In the genomic region with DNA sequence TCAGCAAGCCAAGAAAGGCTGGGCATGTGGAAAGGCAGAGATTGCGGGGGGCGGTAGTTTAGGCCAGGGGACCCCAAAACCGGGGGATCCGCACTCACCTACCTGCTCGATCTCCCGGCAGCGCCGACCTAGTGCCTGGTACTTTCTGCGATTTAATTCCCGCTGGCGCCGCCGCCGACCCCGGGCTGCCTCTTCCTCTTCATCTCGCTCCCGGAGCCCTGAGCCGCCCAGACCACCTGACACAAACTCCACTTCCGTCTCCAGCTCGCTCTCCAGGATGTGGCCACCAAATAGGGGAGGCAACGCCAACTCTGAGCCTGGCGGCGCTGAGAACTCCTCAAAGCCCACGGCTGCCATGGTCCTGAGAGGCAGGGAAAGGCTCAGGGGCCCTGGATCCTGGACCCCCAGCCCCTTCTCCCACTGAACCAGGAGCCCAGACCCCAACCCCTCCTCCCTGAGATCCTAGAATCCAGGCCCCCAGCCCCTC, we compare ENCODE assay signal across 8 cellular contexts. TPM values are rescaled to one million over a fixed set of nuclear protein-coding genes. Genes with fewer than 3 reads are reported as not detected.
A peak's percentile ranks its signal among the peaks of the same experiment; 100 is the strongest.
DNase-seq lines count a peak whose midpoint lies in the region; ATAC-seq and TF ChIP-seq lines count a peak whose summit lies in the region.

No MANE protein-coding gene starts in this region.

- no peak for TF ChIP-seq POLR2A in transverse colon (IDR thresholded peaks at IDR 0.05)

- in situ Hi-C loops in transverse colon (cut with MboI; ENCODE audit: low pct_ligation_motif_present in 1 of 4, low pct_unique_long_range_greater_than_20kb in 1 of 4, low sequenced_read_pairs in 3 of 4), result no loop called here

- H3K36me3 ChIP-seq in muscle layer of duodenum (ENCODE audit: control insufficient read depth in 1 of 2, insufficient read depth in 2 of 2, low read length in 2 of 2) (peaks cover 19 to 29% of the 10 kb centered on the region in 2 donors), transverse colon (peaks cover 0 to 12% (median 6%) of the 10 kb centered on the region in 4 donors)

- TF ChIP-seq CTCF in epithelial cell of proximal tubule (conservative IDR thresholded peaks at IDR 0.05; ENCODE audit: low read depth, low read length), result no peak
- TF ChIP-seq CTCF in transverse colon (IDR thresholded peaks at IDR 0.05), result no peak

- WGBS in transverse colon (ENCODE audit: low coverage in 1 of 2), 2 donors, result 27 to 31% methylated on average over 17 to 24 of the region's 24 CpGs

- intact Hi-C loops in transverse colon (cut with DNase I; ENCODE audit: low total_unique reads), result no loop called here

- H3K9me3 ChIP-seq in muscle layer of duodenum (ENCODE audit: control insufficient read depth in 1 of 2, low read length in 2 of 2), result no peaks in the 10 kb centered on the region
- H3K9me3 ChIP-seq in transverse colon, result no peaks in the 10 kb centered on the region

- H3K27me3 ChIP-seq in muscle layer of duodenum (ENCODE audit: low read depth, low read length) (no peaks in the 10 kb centered on the region), transverse colon (no peaks in the 10 kb centered on the region)

- H3K27ac ChIP-seq in muscle layer of duodenum (ENCODE audit: low read length) (peak overlapping the region; percentile 99), transverse colon (peak overlapping the region; percentile 85 to 95 (median 94))

- ATAC-seq in HG03571 (IDR thresholded peaks at IDR 0.05; ENCODE audit: unreplicated experiment) (no peak), GM19452 (IDR thresholded peaks at IDR 0.05; ENCODE audit: unreplicated experiment) (no peak)

- peaks cover 0 to 24% of the 10 kb centered on the region in 2 donors for H3K4me1 ChIP-seq in muscle layer of duodenum (ENCODE audit: control insufficient read depth in 1 of 2, insufficient read depth in 2 of 2, low read length in 2 of 2)
- peaks cover 16 to 28% (median 21%) of the 10 kb centered on the region in 4 donors for H3K4me1 ChIP-seq in transverse colon

- H3K4me3 ChIP-seq in GM08714 (ENCODE audit: low read length) (peak overlapping the region; percentile 86), epithelial cell of proximal tubule (ENCODE audit: low read depth, low read length) (peak overlapping the region; percentile 62), muscle layer of duodenum (ENCODE audit: low read depth in 1 of 2, low read length in 2 of 2) (peak overlapping the region; percentile 84 to 94), transverse colon (peak overlapping the region; percentile 64 to 99 (median 72))

- no peak for TF ChIP-seq EP300 in transverse colon (IDR thresholded peaks at IDR 0.05; ENCODE audit: low read depth)

- DNase-seq in MV-4-11 (lab: John Stamatoyannopoulos, UW), result peak; percentile 79
- peak; percentile 39 for DNase-seq in activated CD8-positive, alpha-beta memory T cell treated with anti-CD3 and anti-CD28 coated beads, Interleukin-2, amount 50 U/mL, for 4 hours
- no peak for DNase-seq in epithelial cell of proximal tubule (ENCODE audit: low read depth)
- peak; percentile 46 for DNase-seq in transverse colon

RNA-seq across cellular contexts. Expression of gene TFPT, which starts 1.1 kb away (rescaled TPM):
- 22.1 and 39.6 TPM in 2 replicates for total RNA-seq in epithelial cell of proximal tubule
- total RNA-seq in transverse colon, result 10 to 100 TPM in 3 of 4 donors, 1 to 10 TPM in 1; 9.8 to 25.8 (median 14.0) TPM

RNA-seq across cellular contexts. Expression of gene PRPF31, which starts 1.2 kb away (rescaled TPM):
- total RNA-seq in epithelial cell of proximal tubule (64.3 and 111 TPM in 2 replicates), transverse colon (10 to 100 TPM; 24.7 to 50.5 (median 34.9) TPM)

RNA-seq across cellular contexts. Expression of gene NDUFA3, which starts 11.7 kb away (rescaled TPM):
- total RNA-seq in epithelial cell of proximal tubule, result 35.9 and 39.6 TPM in 2 replicates
- total RNA-seq in transverse colon, result 100 to 1,000 TPM in 2 of 4 donors, 10 to 100 TPM in 2; 25.4 to 316 (median 97.3) TPM

RNA-seq across cellular contexts. Expression of gene OSCAR, which starts 13.8 kb away (rescaled TPM):
- total RNA-seq in epithelial cell of proximal tubule, result 0.22 TPM in 1 of 2 replicates, not detected in the other
- 1 to 10 TPM in 1 of 4 donors, under 1 TPM in 2, not detected in 1; 0.27 to 3.2 (median 0.75) TPM for total RNA-seq in transverse colon

RNA-seq across cellular contexts. Expression of gene CNOT3, which starts 23.2 kb away (rescaled TPM):
- total RNA-seq in epithelial cell of proximal tubule (17.7 and 20.5 TPM in 2 replicates), transverse colon (10 to 100 TPM; 28.1 to 85.7 (median 32.1) TPM)
